Comparison of ENCODE assay signal across 1 cellular context in the genomic region with DNA sequence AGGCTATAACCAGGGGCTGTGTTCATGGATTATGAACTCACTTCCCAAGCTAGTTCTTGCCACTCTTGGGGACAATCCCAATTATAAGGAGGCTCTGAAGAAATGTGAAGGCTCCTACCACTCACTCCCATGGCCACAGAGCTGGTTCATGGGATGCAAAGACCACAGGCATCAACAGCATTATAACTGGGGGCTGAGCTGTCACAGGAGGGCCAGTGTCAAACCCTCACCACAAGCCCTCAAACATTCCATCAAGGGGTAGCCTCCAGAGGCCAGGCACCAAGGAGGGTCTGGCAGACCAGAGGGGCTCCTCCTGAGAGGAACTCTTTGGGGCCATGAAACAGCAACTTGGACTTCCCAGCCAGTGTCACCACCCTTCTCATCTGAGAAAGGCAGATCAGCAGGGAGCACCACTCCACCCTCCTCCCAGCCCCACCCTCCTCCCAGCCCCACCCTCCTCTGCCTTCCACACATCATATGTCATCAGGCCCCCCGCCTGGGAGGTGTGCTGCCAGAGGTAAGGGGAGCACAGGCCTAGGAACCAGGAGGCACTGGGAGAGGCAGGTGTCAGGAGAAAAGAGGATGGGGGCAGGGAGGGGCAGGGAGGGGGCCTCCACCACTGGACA.
TF ChIP-seq lines count a peak whose summit lies in the region.

No MANE protein-coding gene starts in this region.

TF ChIP-seq in GM12891, 5 proteins besides CTCF, POLR2A, EP300 and RAD21:
- TF ChIP-seq POU2F2 (IDR thresholded peaks at IDR 0.05; ENCODE audit: low read depth, low read length) (no peak), PAX5 (IDR thresholded peaks at IDR 0.05; ENCODE audit: insufficient read depth, low read length, severe bottlenecking) (no peak), POLR2AphosphoS5 (IDR thresholded peaks at IDR 0.05; ENCODE audit: low read depth, low read length) (no peak)
